13 cellular contexts compared by ENCODE assay signal in genomic region chr5:72209515-72210115, GRCh38.
A peak's percentile ranks its signal among the peaks of the same experiment; 100 is the strongest.
DNase-seq lines count a peak whose midpoint lies in the region; ATAC-seq and TF ChIP-seq lines count a peak whose summit lies in the region.
"Had no signal": no experiment of that assay in that cellular context is flagged by ENCODE, and none has a peak within 500 bp of the region (broad histone marks: within the 10 kb centered on the region; RNA-seq: fewer than 3 reads in every experiment).

No MANE protein-coding gene starts in this region.

- H3K4me3 ChIP-seq in upper lobe of right lung, result no peak overlapping the region
- H3K4me3 ChIP-seq: pancreas had no signal

- no peaks in the 10 kb centered on the region for H3K27me3 ChIP-seq in upper lobe of right lung
- H3K27me3 ChIP-seq: pancreas had no signal

- H3K4me1 ChIP-seq in upper lobe of right lung, result peaks cover 9% of the 10 kb centered on the region

- H3K36me3 Mint-ChIP-seq in brain, result peaks cover 41% of the 10 kb centered on the region

- H3K4me1 Mint-ChIP-seq in brain, result peaks cover 65% of the 10 kb centered on the region

- peak overlapping the region in 3 of 5 experiments; percentile 14 to 32 (median 16) for H3K4me3 Mint-ChIP-seq in brain

- peaks cover 3% of the 10 kb centered on the region for H3K27me3 Mint-ChIP-seq in brain

- H3K9me3 Mint-ChIP-seq in brain, result no peaks in the 10 kb centered on the region

- ATAC-seq in GM18498 (IDR thresholded peaks at IDR 0.05; ENCODE audit: unreplicated experiment) (no peak), GM21717 (IDR thresholded peaks at IDR 0.05; ENCODE audit: unreplicated experiment) (no peak), HG02938 (IDR thresholded peaks at IDR 0.05; ENCODE audit: unreplicated experiment) (no peak), upper lobe of right lung (no peak)
- ATAC-seq: HCT116, pancreas had no signal

- intact Hi-C loops in posterior cingulate gyrus (cut with DNase I), result no loop called here
- intact Hi-C loops in upper lobe of right lung (cut with DNase I), result no loop called here

- peak; percentile 20 for DNase-seq in GM04503 (ENCODE audit: low read depth)
- peak; percentile 20 for DNase-seq in NCI-H2107 (lab: John Stamatoyannopoulos, UW)
- DNase-seq in posterior cingulate gyrus, result peak in 6 of 10 donors; percentile 30 to 82 (median 56)
- DNase-seq in upper lobe of right lung, result no peak
- DNase-seq: activated CD8-positive, alpha-beta memory T cell treated with anti-CD3 and anti-CD28 coated beads for 24 hours; DMS53; left cardiac atrium; pancreas had no signal

- H3K27ac ChIP-seq in upper lobe of right lung, result no peak overlapping the region
- H3K27ac ChIP-seq: pancreas had no signal

- no peaks in the 10 kb centered on the region for H3K36me3 ChIP-seq in upper lobe of right lung
- H3K36me3 ChIP-seq: pancreas had no signal

- no peaks in the 10 kb centered on the region for H3K9me3 ChIP-seq in upper lobe of right lung
- H3K9me3 ChIP-seq: pancreas had no signal

- TF ChIP-seq CTCF in brain (conservative IDR thresholded peaks at IDR 0.05) (no peak), upper lobe of right lung (IDR thresholded peaks at IDR 0.05) (no peak)

- H3K27ac Mint-ChIP-seq in brain, result peak overlapping the region; percentile 22 to 91 (median 88)
